Comparison of ENCODE assay signal across 8 cellular contexts in genomic region chr3:39051649-39052557, GRCh38. TPM values are rescaled to one million over a fixed set of nuclear protein-coding genes. Genes with fewer than 3 reads are reported as not detected.
DNase-seq lines count a peak whose midpoint lies in the region; ATAC-seq and TF ChIP-seq lines count a peak whose summit lies in the region.

Gene SCN11A (minus strand): TSS chr3:39051944. CDS start chr3:38950362, 101,582 bp downstream.
Gene WDR48 (plus strand): TSS chr3:39052016. CDS start chr3:39052026, 10 bp downstream.

- H3K4me1 Mint-ChIP-seq in chondrocyte (ENCODE audit: low read depth), result peaks cover 24% of the 10 kb centered on the region

- H3K27me3 ChIP-seq in kidney epithelial cell (ENCODE audit: control insufficient read depth, insufficient read depth, low read length), result no peaks in the 10 kb centered on the region

- peak; percentile 98 for DNase-seq in Ammon's horn (ENCODE audit: low spot score)
- peak; percentile 74 for DNase-seq in NCI-H460 (ENCODE audit: extremely low read depth, low read depth)
- peak; percentile 78 to 88 for DNase-seq in activated CD4-positive, alpha-beta T cell treated with anti-CD3 and anti-CD28 coated beads for 24 hours (ENCODE audit: low read depth in 2 of 2)
- DNase-seq in chondrocyte (ENCODE audit: low spot score), result peak; percentile 94
- peak; percentile 77 for DNase-seq in kidney epithelial cell (ENCODE audit: low read depth)
- peak; percentile 97 for DNase-seq in stimulated activated CD4-positive, alpha-beta T cell treated with anti-CD3 and anti-CD28 coated beads, Interleukin-15, amount 100 ng/mL, for 24 hours

- H3K4me3 Mint-ChIP-seq in chondrocyte (ENCODE audit: unreplicated experiment), result peak within 1 kb of the TSS; percentile 89

- peak within 1 kb of the TSS; percentile 93 for H3K27ac Mint-ChIP-seq in chondrocyte (ENCODE audit: unreplicated experiment)

- peaks cover 10% of the 10 kb centered on the region for H3K27me3 Mint-ChIP-seq in chondrocyte (ENCODE audit: low read depth)

- H3K9me3 Mint-ChIP-seq in chondrocyte (ENCODE audit: low read depth), result no peaks in the 10 kb centered on the region

- peak; percentile 99 for ATAC-seq in HG03432 (IDR thresholded peaks at IDR 0.05; ENCODE audit: unreplicated experiment)

- no peak for TF ChIP-seq CTCF in chondrocyte (IDR thresholded peaks at IDR 0.05)
- TF ChIP-seq CTCF in kidney epithelial cell (IDR thresholded peaks at IDR 0.05; ENCODE audit: insufficient read depth, low read length, poor library complexity, severe bottlenecking), result no peak

- peak; percentile 92 for TF ChIP-seq POLR2A in GM19193 (IDR thresholded peaks at IDR 0.05; ENCODE audit: extremely low read depth, insufficient read depth, insufficient read length)

- H3K36me3 ChIP-seq in kidney epithelial cell (ENCODE audit: control insufficient read depth, insufficient read depth, low read length), result no peaks in the 10 kb centered on the region

- H3K36me3 Mint-ChIP-seq in chondrocyte (ENCODE audit: low read depth), result no peaks in the 10 kb centered on the region

- peak within 1 kb of the TSS; percentile 87 for H3K4me3 ChIP-seq in kidney epithelial cell (ENCODE audit: low read depth, low read length)

RNA-seq across cellular contexts. Expression of gene SCN11A, which starts in this region (rescaled TPM):
- total RNA-seq in NCI-H460 (2014; rRNA removed; shearing (Covaris generic)), result not detected in 2 replicates
- not detected in 2 replicates for polyA plus RNA-seq in NCI-H460 (2014; cell fraction: nucleus; rRNA removed)
- total RNA-seq in chondrocyte, result 0.07 TPM in 1 of 3 replicates, not detected in the others
- total RNA-seq in kidney epithelial cell, result 0.04 and 0.27 TPM in 2 replicates

RNA-seq across cellular contexts. Expression of gene WDR48, which starts in this region (rescaled TPM):
- 12.3 and 15.0 TPM in 2 replicates for total RNA-seq in NCI-H460 (2014; rRNA removed; shearing (Covaris generic))
- polyA plus RNA-seq in NCI-H460 (2014; cell fraction: nucleus; rRNA removed), result 8.8 and 20.3 TPM in 2 replicates
- total RNA-seq in chondrocyte, result 23.2 to 35.6 TPM (median 31.8 TPM) in 3 replicates
- total RNA-seq in kidney epithelial cell, result 31.5 and 33.2 TPM in 2 replicates

Comparison
In these comparisons a context has a peak if more than half of its experiments do, and no peak if none do; other contexts are left out.
1. Peak in every context shown above with its lines: DNase-seq, ATAC-seq and H3K4me3 ChIP-seq.